ENCODE assay signal across 19 cellular contexts in the genomic region with DNA sequence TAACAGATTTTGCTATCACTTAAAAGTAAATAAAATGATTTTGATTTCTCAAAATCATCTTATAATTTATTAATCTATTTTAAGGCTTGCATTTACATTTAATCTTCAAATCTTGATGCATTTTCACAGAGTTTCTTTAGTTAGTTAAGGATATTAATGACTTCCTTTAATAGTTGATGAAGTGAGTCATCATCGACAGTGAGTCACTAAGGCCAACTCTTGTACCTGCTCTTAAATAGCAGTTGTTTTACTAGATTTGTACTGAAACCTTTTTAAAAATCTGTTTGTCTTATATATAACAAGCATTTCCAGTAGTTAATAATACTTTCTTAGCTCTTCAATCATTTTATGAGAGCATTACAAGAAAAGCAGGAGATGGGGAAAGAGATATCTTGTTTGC.
DNase-seq lines count a peak whose midpoint lies in the region; ATAC-seq, FAIRE-seq and TF ChIP-seq lines count a peak whose summit lies in the region.
"Had no signal": no experiment of that assay in that cellular context is flagged by ENCODE, and none has a peak within 500 bp of the region (broad histone marks: within the 10 kb centered on the region; RNA-seq: fewer than 3 reads in every experiment).

No MANE protein-coding gene starts in this region.

- no peak overlapping the region for H3K4me3 ChIP-seq in kidney epithelial cell (ENCODE audit: low read depth, low read length)
- H3K4me3 ChIP-seq in gastrocnemius medialis = no peak overlapping the region
- H3K4me3 ChIP-seq: SK-N-MC, spleen, stomach, upper lobe of left lung had no signal

- intact Hi-C loops in gastrocnemius medialis (cut with DNase I; ENCODE audit: low total_unique reads) = no loop called here
- intact Hi-C loops in posterior cingulate gyrus (cut with DNase I) = no loop called here
- intact Hi-C loops in Right ventricle myocardium inferior (cut with DNase I) = no loop called here

- peak; percentile 70 for FAIRE-seq in endometrium (lab: Jason Lieb, UNC)
- FAIRE-seq: RCC 7860 had no signal

- H3K36me3 ChIP-seq in kidney epithelial cell (ENCODE audit: control insufficient read depth, insufficient read depth, low read length) = no peaks in the 10 kb centered on the region
- no peaks in the 10 kb centered on the region for H3K36me3 ChIP-seq in gastrocnemius medialis
- H3K36me3 ChIP-seq: spleen, stomach, upper lobe of left lung had no signal

- H3K27me3 ChIP-seq in kidney epithelial cell (ENCODE audit: control insufficient read depth, insufficient read depth, low read length) (no peaks in the 10 kb centered on the region), gastrocnemius medialis (no peaks in the 10 kb centered on the region)
- H3K27me3 ChIP-seq: spleen, stomach, upper lobe of left lung had no signal

- in situ Hi-C loops in ACHN (cut with HindIII; ENCODE audit: low pct_ligation_motif_present, low pct_unique_long_range_greater_than_20kb, low sequenced_read_pairs) = no loop called here
- in situ Hi-C loops in gastrocnemius medialis (cut with MboI; ENCODE audit: low sequenced_read_pairs in 4 of 4) = no loop called here

- peak overlapping the region in 1 of 4 donors; percentile 13 for H3K27ac ChIP-seq in gastrocnemius medialis
- H3K27ac ChIP-seq: SK-N-MC, spleen, stomach, upper lobe of left lung had no signal

- H3K9me3 ChIP-seq in gastrocnemius medialis = no peaks in the 10 kb centered on the region
- H3K9me3 ChIP-seq: spleen, stomach, upper lobe of left lung had no signal

- DNase-seq in ACHN = peak; percentile 1
- DNase-seq in M059J (ENCODE audit: low read depth) = peak; percentile 71
- peak; percentile 19 for DNase-seq in kidney epithelial cell (ENCODE audit: low read depth)
- DNase-seq in gastrocnemius medialis = no peak
- no peak for DNase-seq in posterior cingulate gyrus
- DNase-seq in Right ventricle myocardium inferior (ENCODE audit: missing footprints) = no peak
- DNase-seq: activated CD8-positive, alpha-beta memory T cell treated with anti-CD3 and anti-CD28 coated beads, Interleukin-2, amount 50 U/mL, for 4 hours; activated naive CD8-positive, alpha-beta T cell treated with anti-CD3 and anti-CD28 coated beads, Interleukin-2, amount 50 U/mL, for 24 hours; erythroblast; H7; NCI-H1694; spleen; stimulated activated CD4-positive, alpha-beta T cell treated with anti-CD3 and anti-CD28 coated beads, Interleukin-4, amount 100 ng/mL, for 4 hours; stomach; upper lobe of left lung had no signal

- TF ChIP-seq CTCF in kidney epithelial cell (IDR thresholded peaks at IDR 0.05; ENCODE audit: insufficient read depth, low read length, poor library complexity, severe bottlenecking) = no peak
- no peak for TF ChIP-seq CTCF in gastrocnemius medialis (IDR thresholded peaks at IDR 0.05 in 4 of 5, conservative IDR thresholded peaks at IDR 0.05 in 1 of 5)

- ATAC-seq in gastrocnemius medialis (no peak), Right ventricle myocardium inferior (no peak), GM19395 (IDR thresholded peaks at IDR 0.05; ENCODE audit: unreplicated experiment) (no peak)
- ATAC-seq: activated naive CD8-positive, alpha-beta T cell treated with anti-CD3 and anti-CD28 coated beads, Interleukin-2, amount 50 U/mL, for 24 hours had no signal

- no peak for TF ChIP-seq POLR2A in gastrocnemius medialis (IDR thresholded peaks at IDR 0.05)

- H3K4me1 ChIP-seq in gastrocnemius medialis = peaks cover 29 to 36% of the 10 kb centered on the region in 2 donors
- H3K4me1 ChIP-seq: spleen, stomach, upper lobe of left lung had no signal

Comparison
In these comparisons a context has a peak if more than half of its experiments do, and no peak if none do; other contexts are left out.
1. DNase-seq: peak in ACHN (single experiment), M059J (single experiment) and kidney epithelial cell (single experiment); none in gastrocnemius medialis (0 of 2), posterior cingulate gyrus (0 of 10) and Right ventricle myocardium inferior (single experiment).